In genomic region chr15:98443483-98443882, GRCh38 we compare ENCODE assay signal across 18 cellular contexts.
A peak's percentile ranks its signal among the peaks of the same experiment; 100 is the strongest.
DNase-seq lines count a peak whose midpoint lies in the region; ATAC-seq, FAIRE-seq and TF ChIP-seq lines count a peak whose summit lies in the region.
"Had no signal": no experiment of that assay in that cellular context is flagged by ENCODE, and none has a peak within 500 bp of the region (broad histone marks: within the 10 kb centered on the region; RNA-seq: fewer than 3 reads in every experiment).

No MANE protein-coding gene starts in this region.

- H3K4me1 ChIP-seq in GM23338 (ENCODE audit: insufficient read depth) = no peaks in the 10 kb centered on the region
- H3K4me1 ChIP-seq in K562 (replicated peaks in 1 of 2; ENCODE audit: control insufficient read depth in 2 of 2, insufficient read depth in 2 of 2, low read length in 2 of 2) = no peaks in the 10 kb centered on the region
- no peaks in the 10 kb centered on the region for H3K4me1 ChIP-seq in mesendoderm (ENCODE audit: control insufficient read depth, low read depth, low read length)

- peaks cover 6% of the 10 kb centered on the region for H3K27me3 Mint-ChIP-seq in GM23338 (ENCODE audit: insufficient read depth, low read depth, poor library complexity)
- H3K27me3 Mint-ChIP-seq: CD4-positive, CD25-positive, alpha-beta regulatory T cell had no signal

- CTCF ChIA-PET in K562 (lab: Yijun Ruan, JAX; ENCODE audit: low intra/inter-chr PET ratio) = interaction anchor here (1.0 kb wide), 1 partner anchor 634 kb away, joined by 3 read pairs; no protein-coding TSS in a partner anchor

- H2BK15ac ChIP-seq in mesendoderm (replicated peaks; ENCODE audit: low read depth) = no peak overlapping the region

- peaks cover 27% of the 10 kb centered on the region for H3K9me3 Mint-ChIP-seq in GM23338
- H3K9me3 Mint-ChIP-seq: CD4-positive, CD25-positive, alpha-beta regulatory T cell had no signal

- no peak overlapping the region for H3K23ac ChIP-seq in mesendoderm (ENCODE audit: low read length)

- peaks cover 4% of the 10 kb centered on the region; the same call in 2 of the 3 replicates for H3K36me3 Mint-ChIP-seq in GM23338 (ENCODE audit: low read depth)
- H3K36me3 Mint-ChIP-seq: CD4-positive, CD25-positive, alpha-beta regulatory T cell had no signal

- H3K4me3 ChIP-seq in GM23338 = no peak overlapping the region
- H3K4me3 ChIP-seq in K562 = no peak overlapping the region
- no peak overlapping the region for H3K4me3 ChIP-seq in mesendoderm (ENCODE audit: low read length)
- H3K4me3 ChIP-seq: BLaER1, GM12878 had no signal

- POLR2A ChIA-PET in K562 (lab: Yijun Ruan, JAX) = interaction anchor here (0.6 to 0.7 kb wide), 3 partner anchors 48 to 315 kb away, joined by 3 to 4 read pairs (median 3); no protein-coding TSS in a partner anchor

- no TSS peak for BruUV-seq in K562 (replicated peaks; lab: Mats Ljungman, UMichigan)

- TF ChIP-seq EP300 in K562 (IDR thresholded peaks at IDR 0.05; ENCODE audit: low read length) = no peak

- H3K4me3 Mint-ChIP-seq in GM23338 = no peak overlapping the region
- H3K4me3 Mint-ChIP-seq: CD4-positive, CD25-positive, alpha-beta regulatory T cell; H9 had no signal

- intact Hi-C loops in K562 (cut with micrococcal nuclease) = loop anchor here (10.0 kb wide), 1 partner anchor 441 kb away; no protein-coding TSS in a partner anchor

- H2BK120ac ChIP-seq in mesendoderm (ENCODE audit: low read depth, low read length) = no peak overlapping the region

- H3K27me3 ChIP-seq in GM23338 (ENCODE audit: insufficient read depth) = no peaks in the 10 kb centered on the region
- H3K27me3 ChIP-seq in K562 (ENCODE audit: control insufficient read depth in 2 of 2, insufficient read depth in 2 of 2, low read length in 2 of 2) = peaks cover 0 to 9% of the 10 kb centered on the region in 2 experiments; a peak in 1 of 5 replicates
- no peaks in the 10 kb centered on the region for H3K27me3 ChIP-seq in mesendoderm (ENCODE audit: insufficient read depth, low read length, poor library complexity)
- H3K27me3 ChIP-seq: BLaER1 had no signal

- H2AK5ac ChIP-seq in mesendoderm (ENCODE audit: low read length) = no peak overlapping the region

- H3K9me3 ChIP-seq in K562 (replicated peaks; ENCODE audit: control insufficient read depth, insufficient read depth, low read depth, low read length) = no peaks in the 10 kb centered on the region

- H3F3A ChIP-seq in GM23338 (replicated peaks; ENCODE audit: low read depth) = no peaks in the 10 kb centered on the region

- H3K79me2 ChIP-seq in GM23338 (replicated peaks; ENCODE audit: insufficient read depth) (no peaks in the 10 kb centered on the region), K562 (ENCODE audit: control insufficient read depth, insufficient read depth, low read length) (no peaks in the 10 kb centered on the region), mesendoderm (ENCODE audit: control insufficient read depth, insufficient read depth, low read length) (no peaks in the 10 kb centered on the region)

- H3K9me2 ChIP-seq in GM23338 (ENCODE audit: insufficient read depth) = 0 out of 2 replicates have a peak, but pooled peaks cover under 1% of the 10 kb centered on the region

- H3K9ac ChIP-seq in K562 (ENCODE audit: insufficient read depth in 1 of 2, low read depth in 2 of 2, low read length in 2 of 2) (no peak overlapping the region), mesendoderm (ENCODE audit: low read length) (no peak overlapping the region)
- H3K9ac ChIP-seq: BLaER1 had no signal

- H2AFZ ChIP-seq in GM23338 (peak overlapping the region; percentile 24; the same call in 1 of the 2 replicates), K562 (ENCODE audit: low read depth, low read length) (no peak overlapping the region)

- H3K79me1 ChIP-seq in mesendoderm (ENCODE audit: low read length) = no peaks in the 10 kb centered on the region

- no peaks in the 10 kb centered on the region for H3K9me1 ChIP-seq in K562 (ENCODE audit: control insufficient read depth, insufficient read depth, low read length)

- H3K56ac ChIP-seq in mesendoderm (ENCODE audit: low read length) = no peak overlapping the region

- H3K36me3 ChIP-seq in GM23338 (ENCODE audit: insufficient read depth) (no peaks in the 10 kb centered on the region), K562 (ENCODE audit: control insufficient read depth, insufficient read depth, low read length) (no peaks in the 10 kb centered on the region), mesendoderm (ENCODE audit: control insufficient read depth, insufficient read depth, low read length) (no peaks in the 10 kb centered on the region)
- H3K36me3 ChIP-seq: BLaER1 had no signal

- no peak overlapping the region for H2BK5ac ChIP-seq in mesendoderm (ENCODE audit: low read length)

- H3K4me2 ChIP-seq in GM23338 (no peak overlapping the region), K562 (ENCODE audit: insufficient read depth, low read length) (no peak overlapping the region), mesendoderm (ENCODE audit: low read length) (no peak overlapping the region)
- H3K4me2 ChIP-seq: BLaER1 had no signal

- H4K20me1 ChIP-seq in GM23338 (replicated peaks; ENCODE audit: insufficient read depth) (no peaks in the 10 kb centered on the region), K562 (replicated peaks; ENCODE audit: control insufficient read depth, insufficient read depth, low read length) (no peaks in the 10 kb centered on the region)
- H4K20me1 ChIP-seq: BLaER1 had no signal

- H3K18ac ChIP-seq in mesendoderm (ENCODE audit: low read length) = no peak overlapping the region

- TF ChIP-seq RAD21 in K562 (CRISPR knock-in tag; conservative IDR thresholded peaks at IDR 0.05 in 1 of 2, IDR thresholded peaks at IDR 0.05 in 1 of 2) = no peak

- DNase-seq in GM23338 (ENCODE audit: low spot score) (no peak), K562 (ENCODE audit: extremely low read depth in 1 of 4, low spot score in 3 of 4) (no peak), mesendoderm (peak; percentile 26), renal cortical epithelial cell (ENCODE audit: low read depth) (peak; percentile 27), CD1c-positive myeloid dendritic cell (ENCODE audit: extremely low spot score) (no peak), NCI-H748 treated with DMSO at 0.1 percent for 48 hours (lab: John Stamatoyannopoulos, UW) (no peak)
- DNase-seq: 8988T; AML-193; Calu3; CD4-positive, CD25-positive, alpha-beta regulatory T cell; DMS 273 treated with DMSO at 0.1 percent for 48 hours; GOT3; H9 had no signal

- H3K4ac ChIP-seq in mesendoderm (ENCODE audit: low read depth, low read length) = no peak overlapping the region

- TF ChIP-seq CTCF in GM23338 (conservative IDR thresholded peaks at IDR 0.05; ENCODE audit: low read depth in 2 of 2) = no peak
- TF ChIP-seq CTCF in K562 (IDR thresholded peaks at IDR 0.05 in 2 of 3, conservative IDR thresholded peaks at IDR 0.05 in 1 of 3; ENCODE audit: insufficient read depth in 2 of 3, low read depth in 1 of 3, low read length in 3 of 3) = no peak

- WGBS in K562 (ENCODE audit: insufficient coverage, low coverage, missing lambda C conversion rate) = 2% methylated on average over 7 of the region's 7 CpGs
- no CpG with 5 or more reads among the region's 7 CpGs for WGBS in mesendoderm (ENCODE audit: extremely low coverage, insufficient coverage, low lambda C conversion rate)

- no peak overlapping the region for H3K27ac ChIP-seq in GM23338 (ENCODE audit: low read depth)
- H3K27ac ChIP-seq in K562 (ENCODE audit: extremely low read depth, low read depth, low read length) = no peak overlapping the region
- H3K27ac ChIP-seq in mesendoderm (ENCODE audit: low read depth, low read length) = no peak overlapping the region
- H3K27ac ChIP-seq: BLaER1 had no signal

- H3K27ac Mint-ChIP-seq in GM23338 = no peak overlapping the region
- H3K27ac Mint-ChIP-seq: CD4-positive, CD25-positive, alpha-beta regulatory T cell; H9 had no signal

- no peak for TF ChIP-seq POLR2A in K562 (conservative IDR thresholded peaks at IDR 0.05)

- H4K8ac ChIP-seq in mesendoderm (ENCODE audit: low read depth, low read length) = no peak overlapping the region

- ATAC-seq in GM23338 = no peak
- no peak for ATAC-seq in K562
- no peak for ATAC-seq in GM18867 (IDR thresholded peaks at IDR 0.05; ENCODE audit: unreplicated experiment)
- ATAC-seq in GM21367 (IDR thresholded peaks at IDR 0.05; ENCODE audit: unreplicated experiment) = no peak
- ATAC-seq: GM12878 had no signal

- H3K4me1 Mint-ChIP-seq in GM23338 = peaks cover 11% of the 10 kb centered on the region; the same call in 2 of the 3 replicates
- H3K4me1 Mint-ChIP-seq: CD4-positive, CD25-positive, alpha-beta regulatory T cell had no signal

- H4K5ac ChIP-seq in mesendoderm (ENCODE audit: low read length) = no peak overlapping the region

- in situ Hi-C loops in K562 (cut with MboI) = no loop called here

- peak; percentile 48 for FAIRE-seq in K562 (lab: Jason Lieb, UNC)
- FAIRE-seq: GM12878, GM18507 had no signal

TF ChIP-seq in GM23338, 12 proteins besides CTCF, POLR2A, EP300 and RAD21 (continues in another document):
- TF ChIP-seq POLR2AphosphoS5 (IDR thresholded peaks at IDR 0.05; ENCODE audit: low read depth) = no peak
- TF ChIP-seq ZNF114 (CRISPR knock-in tag; IDR thresholded peaks at IDR 0.05) = no peak
- TF ChIP-seq NANOG (IDR thresholded peaks at IDR 0.05; ENCODE audit: borderline replicate concordance) = no peak
- TF ChIP-seq ETS1 (IDR thresholded peaks at IDR 0.05) = no peak
- TF ChIP-seq JUNB (IDR thresholded peaks at IDR 0.05; ENCODE audit: unreplicated experiment) = no peak

TF ChIP-seq in K562, 482 proteins besides CTCF, POLR2A, EP300 and RAD21:
- TF ChIP-seq HNRNPK (IDR thresholded peaks at IDR 0.05; ENCODE audit: low read depth, low read length, poor library complexity, severe bottlenecking) = no peak
- TF ChIP-seq ZSCAN32 (CRISPR knock-in tag; IDR thresholded peaks at IDR 0.05) = no peak
- TF ChIP-seq CXXC5 (CRISPR knock-in tag; IDR thresholded peaks at IDR 0.05) = no peak
- TF ChIP-seq WHSC1 (IDR thresholded peaks at IDR 0.05; ENCODE audit: low read length) = no peak
- no peak for TF ChIP-seq NFATC3 (IDR thresholded peaks at IDR 0.05)
- TF ChIP-seq HOXB6 (CRISPR knock-in tag; IDR thresholded peaks at IDR 0.05; ENCODE audit: borderline replicate concordance) = no peak
- no peak for TF ChIP-seq ZNF174 (CRISPR knock-in tag; IDR thresholded peaks at IDR 0.05)
- TF ChIP-seq KLF1 (tag; IDR thresholded peaks at IDR 0.05) = no peak
- no peak for TF ChIP-seq SREBF1 (IDR thresholded peaks at IDR 0.05; ENCODE audit: borderline replicate concordance, low read depth, low read length)
- TF ChIP-seq ELF4 (CRISPR knock-in tag; IDR thresholded peaks at IDR 0.05) = no peak
- no peak for TF ChIP-seq PHF20 (IDR thresholded peaks at IDR 0.05; ENCODE audit: partially characterized antibody)
- TF ChIP-seq C11orf30 (IDR thresholded peaks at IDR 0.05; ENCODE audit: low read depth) = no peak
- no peak for TF ChIP-seq ZNF778 (CRISPR knock-in tag; IDR thresholded peaks at IDR 0.05)
- no peak for TF ChIP-seq KHSRP (IDR thresholded peaks at IDR 0.05)
- no peak for TF ChIP-seq MTA3 (IDR thresholded peaks at IDR 0.05; ENCODE audit: borderline replicate concordance)
- TF ChIP-seq TAF1 (IDR thresholded peaks at IDR 0.05; ENCODE audit: control insufficient read depth, extremely low read depth, insufficient read depth, low read length, severe bottlenecking) = no peak
- no peak for TF ChIP-seq TCF3 (CRISPR knock-in tag; IDR thresholded peaks at IDR 0.05)

Comparison
In these comparisons a context has a peak if more than half of its experiments do, and no peak if none do; other contexts are left out.
1. DNase-seq: peak in mesendoderm (single experiment) and renal cortical epithelial cell (single experiment); none in GM23338 (single experiment), K562 (0 of 4), CD1c-positive myeloid dendritic cell (single experiment) and NCI-H748 treated with DMSO at 0.1 percent for 48 hours (single experiment).